Comparison of ENCODE assay signal across 10 cellular contexts in the genomic region with DNA sequence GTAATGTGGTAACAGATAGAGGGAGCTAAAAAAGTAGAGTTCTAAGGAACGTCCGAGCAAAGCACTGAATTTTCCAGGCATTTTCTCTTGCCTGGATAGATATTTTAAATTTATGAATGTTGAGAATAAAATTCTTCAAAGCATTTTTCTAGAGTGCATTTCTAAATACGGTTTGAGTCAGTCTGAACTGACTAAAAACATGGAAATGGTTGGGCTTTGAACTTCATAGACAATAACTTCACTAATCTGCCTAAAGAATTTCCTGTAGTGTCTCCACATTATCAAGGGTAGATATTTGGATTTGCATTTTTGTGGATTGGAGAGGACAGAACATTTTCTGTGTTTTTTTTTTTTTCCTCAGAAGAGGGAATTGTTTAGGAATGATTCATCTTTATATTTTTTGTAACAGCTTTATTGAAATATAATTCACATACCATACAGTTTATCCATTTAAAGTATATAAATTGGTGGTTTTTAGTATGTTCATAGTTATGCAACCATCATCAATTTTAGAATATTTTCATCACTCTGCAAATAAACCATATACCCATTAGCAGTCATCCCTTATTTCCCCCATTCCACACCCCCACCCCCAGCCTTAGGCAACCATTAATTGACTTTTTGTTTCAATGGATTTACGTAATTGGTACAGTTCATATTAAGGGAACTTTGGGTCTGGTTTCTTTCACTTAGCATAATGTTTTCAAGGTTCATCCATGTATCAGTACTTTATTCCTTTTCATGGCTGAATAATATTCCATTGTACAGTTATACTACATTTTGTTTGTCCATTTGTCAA. TPM values are rescaled to one million over a fixed set of nuclear protein-coding genes. Genes with fewer than 3 reads are reported as not detected.
DNase-seq lines count a peak whose midpoint lies in the region; ATAC-seq and TF ChIP-seq lines count a peak whose summit lies in the region.
"Had no signal": no experiment of that assay in that cellular context is flagged by ENCODE, and none has a peak within 500 bp of the region (broad histone marks: within the 10 kb centered on the region; RNA-seq: fewer than 3 reads in every experiment).

No MANE protein-coding gene starts in this region.

- POLR2A ChIA-PET in activated CD8-positive, alpha-beta T cell treated with anti-CD3 and anti-CD28 coated beads, Interleukin-2, amount 10 ng/mL, durations not matched to agents 7 days and 5 days (lab: Charles Lee) = no interaction called here

- no peak overlapping the region for H3K4me3 Mint-ChIP-seq in activated CD8-positive, alpha-beta T cell treated with anti-CD3 and anti-CD28 coated beads, Interleukin-2, amount 10 ng/mL, durations not matched to agents 7 days and 5 days

- CTCF ChIA-PET in activated CD8-positive, alpha-beta T cell treated with anti-CD3 and anti-CD28 coated beads, Interleukin-2, amount 10 ng/mL, durations not matched to agents 7 days and 5 days (lab: Charles Lee) = no interaction called here

- no peaks in the 10 kb centered on the region for H3K9me3 Mint-ChIP-seq in activated CD8-positive, alpha-beta T cell treated with anti-CD3 and anti-CD28 coated beads, Interleukin-2, amount 10 ng/mL, durations not matched to agents 7 days and 5 days (ENCODE audit: insufficient read depth)

- DNase-seq in GM04504 (ENCODE audit: low read depth) (peak; percentile 82), fibroblast of the conjunctiva (ENCODE audit: low read depth) (peak; percentile 32), NCI-H1694 treated with DMSO at 0.1 percent for 48 hours (lab: John Stamatoyannopoulos, UW) (no peak), NCI-H128 (lab: John Stamatoyannopoulos, UW; ENCODE audit: unreplicated experiment) (no peak)
- no peak for DNase-seq in activated CD8-positive, alpha-beta T cell treated with anti-CD3 and anti-CD28 coated beads, Interleukin-2, amount 10 ng/mL, durations not matched to agents 7 days and 5 days
- DNase-seq: NCI-H526, WERI-Rb-1 had no signal

- peaks cover 8% of the 10 kb centered on the region for H3K4me1 Mint-ChIP-seq in activated CD8-positive, alpha-beta T cell treated with anti-CD3 and anti-CD28 coated beads, Interleukin-2, amount 10 ng/mL, durations not matched to agents 7 days and 5 days (ENCODE audit: low read depth)

- H3K4me3 ChIP-seq in WI38 (ENCODE audit: low read depth, low read length) (peak overlapping the region; percentile 3), skin epidermis (no peak overlapping the region)

- no peak overlapping the region for H3K27ac Mint-ChIP-seq in activated CD8-positive, alpha-beta T cell treated with anti-CD3 and anti-CD28 coated beads, Interleukin-2, amount 10 ng/mL, durations not matched to agents 7 days and 5 days

- H3K27ac ChIP-seq in skin epidermis = peak overlapping the region in 14 of 21 experiments; percentile 1 to 82 (median 36)
- H3K27ac ChIP-seq: WERI-Rb-1 had no signal

- TF ChIP-seq CTCF in WI38 (IDR thresholded peaks at IDR 0.05; ENCODE audit: low read depth, low read length) = no peak

- no peak for ATAC-seq in GM18870 (IDR thresholded peaks at IDR 0.05; ENCODE audit: unreplicated experiment)
- no peak for ATAC-seq in activated CD8-positive, alpha-beta T cell treated with anti-CD3 and anti-CD28 coated beads, Interleukin-2, amount 10 ng/mL, durations not matched to agents 7 days and 5 days

- H3K27me3 Mint-ChIP-seq in activated CD8-positive, alpha-beta T cell treated with anti-CD3 and anti-CD28 coated beads, Interleukin-2, amount 10 ng/mL, durations not matched to agents 7 days and 5 days (ENCODE audit: low read depth) = no peaks in the 10 kb centered on the region

- H3K36me3 Mint-ChIP-seq in activated CD8-positive, alpha-beta T cell treated with anti-CD3 and anti-CD28 coated beads, Interleukin-2, amount 10 ng/mL, durations not matched to agents 7 days and 5 days (ENCODE audit: low read depth) = peaks cover 4% of the 10 kb centered on the region

RNA-seq across cellular contexts. Expression of a gene that starts 20.7 kb away (rescaled TPM):
- total RNA-seq in activated CD8-positive, alpha-beta T cell treated with anti-CD3 and anti-CD28 coated beads, Interleukin-2, amount 10 ng/mL, durations not matched to agents 7 days and 5 days = 1 to 10 TPM; 6.3 to 8.3 TPM

Comparison
In these comparisons a context has a peak if more than half of its experiments do, and no peak if none do; other contexts are left out.
1. DNase-seq: peak in GM04504 (single experiment) and fibroblast of the conjunctiva (single experiment); none in NCI-H1694 treated with DMSO at 0.1 percent for 48 hours (single experiment), activated CD8-positive, alpha-beta T cell treated with anti-CD3 and anti-CD28 coated beads, Interleukin-2, amount 10 ng/mL, durations not matched to agents 7 days and 5 days (single experiment) and NCI-H128 (single experiment).